Comparison of ENCODE assay signal across 32 cellular contexts in the genomic region with DNA sequence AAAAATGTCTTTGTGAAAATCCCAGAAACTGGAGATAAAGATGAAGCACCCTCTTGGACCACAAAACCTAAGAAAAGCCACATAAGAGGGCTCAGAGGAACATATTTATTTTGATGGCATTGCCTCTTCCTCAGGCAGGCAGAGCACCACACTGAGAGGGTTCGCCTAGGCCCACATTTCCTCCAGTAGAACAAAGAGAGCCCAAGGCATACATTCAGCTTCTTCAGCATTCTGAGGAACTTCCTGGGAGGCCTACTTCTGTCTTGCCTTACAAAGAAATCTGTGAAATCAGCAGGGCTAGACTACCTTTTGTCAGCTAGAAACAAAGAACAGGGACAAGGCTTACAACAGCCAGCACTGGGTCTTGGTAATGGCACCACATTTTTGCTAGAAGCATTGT.
"Had no signal": no experiment of that assay in that cellular context is flagged by ENCODE, and none has a peak within 500 bp of the region (broad histone marks: within the 10 kb centered on the region; RNA-seq: fewer than 3 reads in every experiment).

No MANE protein-coding gene starts in this region.

- H3K9me3 Mint-ChIP-seq: activated CD4-positive, alpha-beta T cell treated with anti-CD3 and anti-CD28 coated beads, Interleukin-2, amount 10 ng/mL, durations not matched to agents 24 days and 14 days had no signal

- H3K27me3 Mint-ChIP-seq: activated CD4-positive, alpha-beta T cell treated with anti-CD3 and anti-CD28 coated beads, Interleukin-2, amount 10 ng/mL, durations not matched to agents 24 days and 14 days; activated CD8-positive, alpha-beta T cell treated with anti-CD3 and anti-CD28 coated beads for 36 hours; activated naive CD8-positive, alpha-beta T cell treated with anti-CD3 and anti-CD28 coated beads for 36 hours; activated T-helper 17 cell treated with anti-CD3 and anti-CD28 coated beads, Interleukin-2, amount 50 U/mL, for 72 hours; central memory CD8-positive, alpha-beta T cell had no signal

- H3K4me1 Mint-ChIP-seq: activated CD4-positive, alpha-beta T cell treated with anti-CD3 and anti-CD28 coated beads, Interleukin-2, amount 10 ng/mL, durations not matched to agents 24 days and 14 days; activated naive CD8-positive, alpha-beta T cell treated with anti-CD3 and anti-CD28 coated beads for 36 hours; activated T-helper 17 cell treated with anti-CD3 and anti-CD28 coated beads, Interleukin-2, amount 50 U/mL, for 72 hours; central memory CD8-positive, alpha-beta T cell had no signal

- H3K27ac ChIP-seq: cardiac muscle cell, PC-9, RWPE1, WERI-Rb-1 had no signal

- H3K4me3 Mint-ChIP-seq: activated CD4-positive, alpha-beta T cell treated with anti-CD3 and anti-CD28 coated beads, Interleukin-2, amount 10 ng/mL, durations not matched to agents 24 days and 14 days; activated CD8-positive, alpha-beta T cell treated with anti-CD3 and anti-CD28 coated beads for 36 hours; activated naive CD8-positive, alpha-beta T cell treated with anti-CD3 and anti-CD28 coated beads for 36 hours; activated T-cell treated with anti-CD3 and anti-CD28 coated beads, Interleukin-2, amount 50 U/mL, for 72 hours; activated T-helper 17 cell treated with anti-CD3 and anti-CD28 coated beads, Interleukin-2, amount 50 U/mL, for 72 hours; central memory CD8-positive, alpha-beta T cell had no signal

- H3K36me3 Mint-ChIP-seq: activated naive CD8-positive, alpha-beta T cell treated with anti-CD3 and anti-CD28 coated beads for 36 hours had no signal

- H3K36me3 ChIP-seq: cardiac muscle cell, WERI-Rb-1 had no signal

- H3K4me3 ChIP-seq: cardiac muscle cell, PC-9 had no signal

- ATAC-seq: activated CD8-positive, alpha-beta T cell treated with anti-CD3 and anti-CD28 coated beads for 36 hours; activated T-cell treated with anti-CD3 and anti-CD28 coated beads, Interleukin-2, amount 50 U/mL, for 72 hours; activated T-helper 17 cell treated with anti-CD3 and anti-CD28 coated beads, Interleukin-2, amount 50 U/mL, for 72 hours; Right ventricle myocardium inferior; SK-N-SH treated with all-trans-retinoic acid at 6 μM for 48 hours had no signal

- H3K27me3 ChIP-seq: cardiac muscle cell had no signal

- H3K4me2 ChIP-seq: PC-9 had no signal

- DNase-seq: activated CD4-positive, alpha-beta T cell treated with anti-CD3 and anti-CD28 coated beads, Interleukin-2, amount 10 ng/mL, durations not matched to agents 24 days and 14 days; activated CD4-positive, alpha-beta T cell treated with anti-CD3 and anti-CD28 coated beads, Interleukin-2, amount 50 U/mL, for 4 hours; activated CD8-positive, alpha-beta T cell treated with anti-CD3 and anti-CD28 coated beads for 36 hours; activated effector memory CD4-positive, alpha-beta T cell treated with anti-CD3 and anti-CD28 coated beads, Interleukin-2, amount 50 U/mL, for 16 hours; activated naive CD4-positive, alpha-beta T cell; activated naive CD4-positive, alpha-beta T cell treated with anti-CD3 and anti-CD28 coated beads, Interleukin-2, amount 50 U/mL, for 16 hours; activated naive CD8-positive, alpha-beta T cell treated with anti-CD3 and anti-CD28 coated beads for 36 hours; activated T-cell treated with anti-CD3 and anti-CD28 coated beads, Interleukin-2, amount 50 U/mL, for 1 hour; activated T-cell treated with anti-CD3 and anti-CD28 coated beads, Interleukin-2, amount 50 U/mL, for 72 hours; amniotic stem cell; aorta; MM.1S; MV-4-11; NCI-H1092; NCI-H1436 treated with DMSO at 0.1 percent for 48 hours; NCI-H1694 treated with DMSO at 0.1 percent for 48 hours; NCI-H2029; NCI-H345; NCI-H524 treated with DMSO at 0.1 percent for 48 hours; PC-9; SIG-M5; SW 1271; T-helper 1 cell; T-helper 2 cell; T-helper 9 cell; WERI-Rb-1 had no signal

- H2AFZ ChIP-seq: PC-9 had no signal

- H3K27ac Mint-ChIP-seq: activated CD4-positive, alpha-beta T cell treated with anti-CD3 and anti-CD28 coated beads, Interleukin-2, amount 10 ng/mL, durations not matched to agents 24 days and 14 days; activated CD8-positive, alpha-beta T cell treated with anti-CD3 and anti-CD28 coated beads for 36 hours; activated naive CD8-positive, alpha-beta T cell treated with anti-CD3 and anti-CD28 coated beads for 36 hours; activated T-cell treated with anti-CD3 and anti-CD28 coated beads, Interleukin-2, amount 50 U/mL, for 72 hours; activated T-helper 17 cell treated with anti-CD3 and anti-CD28 coated beads, Interleukin-2, amount 50 U/mL, for 72 hours had no signal
